In the genomic region with DNA sequence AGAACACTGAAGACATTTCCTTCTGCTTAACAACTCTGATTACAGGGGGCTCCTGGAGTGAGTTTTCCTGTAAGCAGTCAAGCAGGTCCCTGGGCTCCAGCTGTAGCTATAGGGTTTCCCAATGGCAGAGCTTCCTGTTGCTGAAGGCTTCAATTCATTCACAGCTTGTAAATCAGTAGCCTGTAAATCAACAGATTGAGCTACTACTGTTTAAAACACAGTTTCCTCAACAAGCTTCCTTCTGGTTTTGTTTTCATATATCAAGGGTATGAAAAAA, we compare ENCODE assay signal across 17 cellular contexts.
A peak's percentile ranks its signal among the peaks of the same experiment; 100 is the strongest.
DNase-seq lines count a peak whose midpoint lies in the region; ATAC-seq and TF ChIP-seq lines count a peak whose summit lies in the region.
"Had no signal": no experiment of that assay in that cellular context is flagged by ENCODE, and none has a peak within 500 bp of the region (broad histone marks: within the 10 kb centered on the region; RNA-seq: fewer than 3 reads in every experiment).

No MANE protein-coding gene starts in this region.

- no peaks in the 10 kb centered on the region for H3K79me2 ChIP-seq in OCI-LY3 (ENCODE audit: low read length)

- no peak overlapping the region for H3K27ac ChIP-seq in OCI-LY3 (ENCODE audit: low read length)
- no peak overlapping the region for H3K27ac ChIP-seq in neuronal stem cell (replicated peaks; ENCODE audit: low read length)

- no peak overlapping the region for H2BK120ac ChIP-seq in neuronal stem cell (ENCODE audit: low read depth, low read length)

- H3K79me1 ChIP-seq in neuronal stem cell (ENCODE audit: low read depth, low read length) = no peaks in the 10 kb centered on the region

- no peak overlapping the region for H3K4me3 Mint-ChIP-seq in activated T-cell treated with anti-CD3 and anti-CD28 coated beads, Interleukin-2, amount 50 U/mL, for 4 hours
- H3K4me3 Mint-ChIP-seq: CD14-positive monocyte had no signal

- no peak overlapping the region for H4K8ac ChIP-seq in neuronal stem cell (ENCODE audit: low read depth, low read length)

- H3K9ac ChIP-seq in OCI-LY3 (ENCODE audit: low read length) (no peak overlapping the region), neuronal stem cell (ENCODE audit: low read depth, low read length, poor library complexity) (no peak overlapping the region)

- no peaks in the 10 kb centered on the region for H3K36me3 Mint-ChIP-seq in activated T-cell treated with anti-CD3 and anti-CD28 coated beads, Interleukin-2, amount 50 U/mL, for 4 hours (ENCODE audit: insufficient read depth)
- H3K36me3 Mint-ChIP-seq: CD14-positive monocyte had no signal

- H3K18ac ChIP-seq in neuronal stem cell (ENCODE audit: low read length) = no peak overlapping the region

- H3K4me3 ChIP-seq in OCI-LY3 (ENCODE audit: low read length) = no peak overlapping the region
- no peak overlapping the region for H3K4me3 ChIP-seq in neuronal stem cell (ENCODE audit: low read length in 2 of 2)
- H3K4me3 ChIP-seq: MG63 had no signal

- no peaks in the 10 kb centered on the region for H4K20me1 ChIP-seq in OCI-LY3 (ENCODE audit: insufficient read depth, low read length)

- no peaks in the 10 kb centered on the region for H3K4me1 Mint-ChIP-seq in activated T-cell treated with anti-CD3 and anti-CD28 coated beads, Interleukin-2, amount 50 U/mL, for 4 hours (ENCODE audit: low read depth)
- H3K4me1 Mint-ChIP-seq: CD14-positive monocyte had no signal

- H3K27me3 Mint-ChIP-seq in activated T-cell treated with anti-CD3 and anti-CD28 coated beads, Interleukin-2, amount 50 U/mL, for 4 hours (ENCODE audit: low read depth) = no peaks in the 10 kb centered on the region

- H3K4me2 ChIP-seq in OCI-LY3 (ENCODE audit: low read length) = no peak overlapping the region
- H3K4me2 ChIP-seq in neuronal stem cell (ENCODE audit: insufficient read depth, low read length, poor library complexity, severe bottlenecking) = no peak overlapping the region

- no peak overlapping the region for H3K4ac ChIP-seq in neuronal stem cell (ENCODE audit: low read length)

- H3K4me1 ChIP-seq in OCI-LY3 (ENCODE audit: low read length) (no peaks in the 10 kb centered on the region), neuronal stem cell (ENCODE audit: control insufficient read depth in 2 of 2, insufficient read depth in 1 of 2, low read depth in 1 of 2, low read length in 2 of 2) (peaks cover 0 to 7% of the 10 kb centered on the region in 2 donors)

- no peak overlapping the region for H4K91ac ChIP-seq in neuronal stem cell (ENCODE audit: low read depth, low read length, poor library complexity)

- H3K9me3 Mint-ChIP-seq in activated T-cell treated with anti-CD3 and anti-CD28 coated beads, Interleukin-2, amount 50 U/mL, for 4 hours = peaks cover 4% of the 10 kb centered on the region

- H2BK15ac ChIP-seq in neuronal stem cell (ENCODE audit: low read length) = no peak overlapping the region

- DNase-seq in NCI-H146 (lab: John Stamatoyannopoulos, UW) (peak; percentile 40), NCI-H146 treated with DMSO at 0.1 percent for 48 hours (lab: John Stamatoyannopoulos, UW; ENCODE audit: unreplicated experiment) (no peak), iPS-NIHi7 (ENCODE audit: extremely low spot score) (peak; percentile 16), neuronal stem cell (ENCODE audit: low spot score) (no peak), C1 segment of cervical spinal cord (lab: John Stamatoyannopoulos, UW) (no peak), cerebellum (ENCODE audit: low spot score) (no peak)
- no peak for DNase-seq in activated T-cell treated with anti-CD3 and anti-CD28 coated beads, Interleukin-2, amount 50 U/mL, for 4 hours
- DNase-seq: COR-L47, DMS79 treated with DMSO at 0.1 percent for 48 hours, GF-D8, MG63, NCI-H1105, NCI-H187 treated with DMSO at 0.1 percent for 48 hours, NCI-H524 treated with DMSO at 0.1 percent for 48 hours had no signal

- H3K23ac ChIP-seq in neuronal stem cell (ENCODE audit: low read depth, low read length, poor library complexity) = no peak overlapping the region

- no peak overlapping the region for H2AK5ac ChIP-seq in neuronal stem cell (ENCODE audit: low read depth, low read length)

- H2BK12ac ChIP-seq in neuronal stem cell (ENCODE audit: low read length) = no peak overlapping the region

- H3K9me3 ChIP-seq in OCI-LY3 (ENCODE audit: insufficient read depth, low read length) = no peaks in the 10 kb centered on the region
- no peaks in the 10 kb centered on the region for H3K9me3 ChIP-seq in neuronal stem cell (replicated peaks in 1 of 2; ENCODE audit: control insufficient read depth in 2 of 2, insufficient read depth in 1 of 2, low read depth in 1 of 2, low read length in 2 of 2)
- H3K9me3 ChIP-seq: MG63 had no signal

- no peak overlapping the region for H2BK5ac ChIP-seq in neuronal stem cell (ENCODE audit: low read length)

- no peak for TF ChIP-seq CTCF in OCI-LY3 (IDR thresholded peaks at IDR 0.05; ENCODE audit: low read depth, low read length)

- H3K36me3 ChIP-seq in OCI-LY3 (replicated peaks; ENCODE audit: low read depth, low read length) (no peaks in the 10 kb centered on the region), neuronal stem cell (replicated peaks in 1 of 2; ENCODE audit: control insufficient read depth in 2 of 2, insufficient read depth in 2 of 2, low read length in 2 of 2) (no peaks in the 10 kb centered on the region)
- H3K36me3 ChIP-seq: MG63 had no signal

- peak overlapping the region; percentile 86; the same call in 1 of the 2 replicates for H2AFZ ChIP-seq in OCI-LY3 (ENCODE audit: low read depth, low read length)
- H2AFZ ChIP-seq in neuronal stem cell (ENCODE audit: low read length) = peak overlapping the region; percentile 65

- ATAC-seq in activated T-cell treated with anti-CD3 and anti-CD28 coated beads, Interleukin-2, amount 50 U/mL, for 4 hours = no peak
- ATAC-seq: Right ventricle myocardium inferior had no signal

- H3K14ac ChIP-seq in neuronal stem cell (ENCODE audit: low read length) = no peak overlapping the region

- H3K27me3 ChIP-seq in OCI-LY3 (ENCODE audit: low read depth, low read length) = no peaks in the 10 kb centered on the region
- H3K27me3 ChIP-seq in neuronal stem cell (ENCODE audit: control insufficient read depth in 3 of 3, insufficient read depth in 3 of 3, low read depth in 1 of 3, low read length in 3 of 3) = no peaks in the 10 kb centered on the region
- H3K27me3 ChIP-seq: MG63 had no signal

Comparison
In these comparisons a context has a peak if more than half of its experiments do, and no peak if none do; other contexts are left out.
1. DNase-seq: peak in NCI-H146 (single experiment) and iPS-NIHi7 (single experiment); none in NCI-H146 treated with DMSO at 0.1 percent for 48 hours (single experiment), neuronal stem cell (single experiment), C1 segment of cervical spinal cord (0 of 14), activated T-cell treated with anti-CD3 and anti-CD28 coated beads, Interleukin-2, amount 50 U/mL, for 4 hours (single experiment) and cerebellum (single experiment).